Comparison of ENCODE assay signal across 18 cellular contexts in the genomic region with DNA sequence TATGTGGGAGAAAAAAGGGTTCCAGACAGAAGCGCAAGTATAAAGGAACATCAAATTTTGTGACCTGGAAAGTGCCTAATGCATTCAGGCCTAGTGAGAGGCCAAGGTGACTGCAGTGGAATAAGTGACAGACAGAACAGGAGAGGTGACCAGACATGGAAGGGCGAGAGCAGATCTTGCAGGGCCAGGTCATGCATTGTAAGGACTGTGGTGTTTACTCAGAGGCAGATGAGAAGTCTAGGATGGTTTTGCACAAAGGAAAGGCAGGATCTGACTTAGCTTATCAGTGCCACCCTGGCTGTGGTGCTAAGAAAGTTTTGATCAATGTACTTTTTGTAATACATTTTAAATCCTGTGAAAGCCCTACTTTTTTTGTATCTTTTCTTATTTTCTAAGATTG.
"Had no signal": no experiment of that assay in that cellular context is flagged by ENCODE, and none has a peak within 500 bp of the region (broad histone marks: within the 10 kb centered on the region; RNA-seq: fewer than 3 reads in every experiment).

No MANE protein-coding gene starts in this region.

- DNase-seq: colonic mucosa; dermis blood vessel endothelial cell; effector CD4-positive, alpha-beta T cell; heart left ventricle; hippocampal formation; left colon; naive thymus-derived CD4-positive, alpha-beta T cell; nephron progenitor cell; ovary; sigmoid colon; small intestine; stimulated activated CD4-positive, alpha-beta T cell treated with anti-CD3 and anti-CD28 coated beads, Interleukin-12 subunit alpha, Interleukin-12 subunit beta, amount 100 ng/mL, for 4 hours; stimulated activated naive CD8-positive, alpha-beta T cell treated with anti-CD3 and anti-CD28 coated beads, Interleukin-15, Interleukin-2, amounts not matched to agents 100 U/mL and 50 U/mL, for 24 hours; tibial artery; upper lobe of right lung had no signal

- H3K27ac ChIP-seq: colonic mucosa, ovary, right atrium auricular region, sigmoid colon, tibial artery, upper lobe of right lung, vagina had no signal

- H3K36me3 ChIP-seq: colonic mucosa, heart left ventricle, ovary, right atrium auricular region, sigmoid colon, tibial artery, upper lobe of right lung, vagina had no signal

- H3K9me3 ChIP-seq: colonic mucosa, heart left ventricle, ovary, right atrium auricular region, sigmoid colon, tibial artery, upper lobe of right lung, vagina had no signal

- ATAC-seq: heart left ventricle; left colon; naive thymus-derived CD4-positive, alpha-beta T cell; stimulated activated effector memory CD8-positive, alpha-beta T cell treated with anti-CD3 and anti-CD28 coated beads, Interleukin-12 subunit alpha, Interleukin-12 subunit beta, amount 100 ng/mL, for 72 hours; stimulated activated naive CD8-positive, alpha-beta T cell treated with anti-CD3 and anti-CD28 coated beads, Interleukin-15, Interleukin-2, amounts not matched to agents 100 U/mL and 50 U/mL, for 24 hours; upper lobe of right lung had no signal

- H3K4me3 ChIP-seq: colonic mucosa, heart left ventricle, ovary, right atrium auricular region, sigmoid colon, tibial artery, upper lobe of right lung, vagina had no signal

- H3K4me1 ChIP-seq: colonic mucosa, right atrium auricular region, tibial artery, vagina had no signal

- H3K27me3 ChIP-seq: colonic mucosa, heart left ventricle, ovary, right atrium auricular region, sigmoid colon, tibial artery, upper lobe of right lung, vagina had no signal
